Comparison of ENCODE assay signal across 17 cellular contexts in the genomic region with DNA sequence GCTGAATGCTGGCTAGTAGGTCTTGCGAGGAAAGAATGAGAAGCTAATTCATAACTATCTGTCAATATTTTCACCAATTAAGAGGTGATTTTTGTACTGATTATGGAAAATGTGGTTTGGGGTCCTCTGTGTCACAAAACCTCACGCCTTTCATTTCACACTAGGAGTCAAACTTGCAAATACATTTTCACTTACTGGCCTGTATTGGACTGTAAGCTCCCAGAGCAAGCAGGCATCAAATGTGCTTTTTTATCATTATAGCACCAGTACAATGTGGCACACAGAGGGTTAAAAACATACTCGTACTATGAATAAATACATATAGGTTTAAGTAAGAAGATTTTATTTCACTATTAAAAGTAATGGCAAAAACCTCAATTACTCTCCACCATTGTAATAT.
"Had no signal": no experiment of that assay in that cellular context is flagged by ENCODE, and none has a peak within 500 bp of the region (broad histone marks: within the 10 kb centered on the region; RNA-seq: fewer than 3 reads in every experiment).

No MANE protein-coding gene starts in this region.

- ATAC-seq: gastroesophageal sphincter; heart right ventricle; left ventricle myocardium superior; mucosa of descending colon; naive thymus-derived CD8-positive, alpha-beta T cell; right cardiac atrium had no signal

- DNase-seq: activated B cell treated with CpG ODN at 0.5 μM for 24 hours; activated CD4-positive, alpha-beta T cell treated with anti-CD3 and anti-CD28 coated beads, Interleukin-2, amount 10 ng/mL, durations not matched to agents 24 days and 14 days; activated gamma-delta T cell; activated T-cell treated with anti-CD3 and anti-CD28 coated beads, Interleukin-2, amount 50 U/mL, for 72 hours; amniotic stem cell; effector CD8-positive, alpha-beta T cell; heart right ventricle; kidney glomerular epithelial cell; left ventricle myocardium superior; mucosa of descending colon; naive thymus-derived CD8-positive, alpha-beta T cell; right cardiac atrium; small intestine; stimulated activated CD4-positive, alpha-beta T cell treated with anti-CD3 and anti-CD28 coated beads, Interleukin-4, amount 100 ng/mL, for 1 hour; T-helper 9 cell; upper lobe of left lung had no signal
